9 cellular contexts compared by ENCODE assay signal in genomic region chr11:35182317-35182939, GRCh38. TPM values are rescaled to one million over a fixed set of nuclear protein-coding genes. Genes with fewer than 3 reads are reported as not detected.
DNase-seq lines count a peak whose midpoint lies in the region; ATAC-seq, FAIRE-seq and TF ChIP-seq lines count a peak whose summit lies in the region.
"Had no signal": no experiment of that assay in that cellular context is flagged by ENCODE, and none has a peak within 500 bp of the region (broad histone marks: within the 10 kb centered on the region; RNA-seq: fewer than 3 reads in every experiment).

No MANE protein-coding gene starts in this region.

- H3K27ac Mint-ChIP-seq in dendritic cell treated with granulocyte-macrophage colony-stimulating factor and Interleukin-4, amounts not matched to agents 40 ng/mL and 50 ng/mL, for 4 days, result peak overlapping the region; percentile 58

- FAIRE-seq in GM12891 (lab: Jason Lieb, UNC), result peak; percentile 88

- no peak; the same call in 1 of the 2 replicates for TF ChIP-seq POLR2A in GM12891 (IDR thresholded peaks at IDR 0.05; ENCODE audit: low read depth, low read length)

- peaks cover 61% of the 10 kb centered on the region for H3K4me1 Mint-ChIP-seq in dendritic cell treated with granulocyte-macrophage colony-stimulating factor and Interleukin-4, amounts not matched to agents 40 ng/mL and 50 ng/mL, for 4 days (ENCODE audit: low read depth)

- DNase-seq in GM12891 (ENCODE audit: insufficient read length, low spot score), result peak; percentile 30
- DNase-seq in putamen (ENCODE audit: low spot score), result no peak
- no peak for DNase-seq in Kasumi-1 (lab: John Stamatoyannopoulos, UW)
- no peak for DNase-seq in NAMALWA (ENCODE audit: low spot score)
- DNase-seq in 8988T, result no peak
- DNase-seq: activated CD4-positive, alpha-beta T cell treated with anti-CD3 and anti-CD28 coated beads for 1 hour had no signal

- intact Hi-C loops in dendritic cell treated with granulocyte-macrophage colony-stimulating factor and Interleukin-4, amounts not matched to agents 40 ng/mL and 50 ng/mL, for 4 days (cut with micrococcal nuclease), result no loop called here

- H3K9me3 Mint-ChIP-seq in dendritic cell treated with granulocyte-macrophage colony-stimulating factor and Interleukin-4, amounts not matched to agents 40 ng/mL and 50 ng/mL, for 4 days, result no peaks in the 10 kb centered on the region

- no peak overlapping the region for H3K4me3 Mint-ChIP-seq in dendritic cell treated with granulocyte-macrophage colony-stimulating factor and Interleukin-4, amounts not matched to agents 40 ng/mL and 50 ng/mL, for 4 days

- no peaks in the 10 kb centered on the region for H3K27me3 Mint-ChIP-seq in dendritic cell treated with granulocyte-macrophage colony-stimulating factor and Interleukin-4, amounts not matched to agents 40 ng/mL and 50 ng/mL, for 4 days

- peaks cover 96% of the 10 kb centered on the region for H3K36me3 Mint-ChIP-seq in dendritic cell treated with granulocyte-macrophage colony-stimulating factor and Interleukin-4, amounts not matched to agents 40 ng/mL and 50 ng/mL, for 4 days (ENCODE audit: low read depth)

- ATAC-seq in GM19455 (IDR thresholded peaks at IDR 0.05; ENCODE audit: unreplicated experiment) (peak; percentile 71), HG03108 (IDR thresholded peaks at IDR 0.05; ENCODE audit: unreplicated experiment) (peak; percentile 73)

TF ChIP-seq in GM12891, 5 proteins besides CTCF, POLR2A, EP300 and RAD21:
- TF ChIP-seq POLR2AphosphoS5 (IDR thresholded peaks at IDR 0.05; ENCODE audit: low read depth, low read length) (peak; percentile 54; the same call in 1 of the 2 replicates), POU2F2 (IDR thresholded peaks at IDR 0.05; ENCODE audit: low read depth, low read length) (no peak), SPI1 (IDR thresholded peaks at IDR 0.05; ENCODE audit: low read depth, low read length) (peak; percentile 90)

RNA-seq across cellular contexts. Expression of gene CD44, which starts 43.5 kb away (rescaled TPM):
- polyA plus RNA-seq in GM12891 (2012; ENCODE audit: low read depth, missing spikeins), result 726 TPM
